Comparison of ENCODE assay signal across 10 cellular contexts in genomic region chr4:84688605-84689004, GRCh38.
"Had no signal": no experiment of that assay in that cellular context is flagged by ENCODE, and none has a peak within 500 bp of the region (broad histone marks: within the 10 kb centered on the region; RNA-seq: fewer than 3 reads in every experiment).

No MANE protein-coding gene starts in this region.

- DNase-seq: H9, HCEC 1CT, IMR-90, Karpas-422, KBM-7 had no signal

- H3K4me2 ChIP-seq: GM23338, KMS-11 had no signal

- H3K9me3 Mint-ChIP-seq: GM23338, H9 had no signal

- H3K9ac ChIP-seq: KMS-11 had no signal

- ATAC-seq: GM23338 had no signal

- H3K27ac ChIP-seq: KMS-11 had no signal

- H3K4me3 Mint-ChIP-seq: GM23338, H9 had no signal

- H3K27ac Mint-ChIP-seq: GM23338 had no signal

- H2AFZ ChIP-seq: GM23338 had no signal

- FAIRE-seq: H1, H54, HTR-8/SVneo had no signal

- H3K4me3 ChIP-seq: GM23338 had no signal
